ENCODE assay signal across 23 cellular contexts in genomic region chr10:58827381-58827780, GRCh38.
"Had no signal": no experiment of that assay in that cellular context is flagged by ENCODE, and none has a peak within 500 bp of the region (broad histone marks: within the 10 kb centered on the region; RNA-seq: fewer than 3 reads in every experiment).

No MANE protein-coding gene starts in this region.

- H3K4me1 ChIP-seq: esophagus muscularis mucosa, left lung, parathyroid adenoma, tibial nerve, upper lobe of right lung, uterus had no signal

- ATAC-seq: left cardiac atrium; left lung; naive thymus-derived CD8-positive, alpha-beta T cell; right lobe of liver; stimulated activated naive B cell treated with anti-CD40 and anti-IgM and Interleukin-4, amounts not matched to agents 10 μg/mL and 1 μg/mL and 100 μg/mL, for 72 hours; upper lobe of right lung had no signal

- H3K4me3 Mint-ChIP-seq: naive thymus-derived CD8-positive, alpha-beta T cell; neural crest cell; stimulated activated naive B cell treated with anti-CD40 and anti-IgM and Interleukin-4, amounts not matched to agents 10 μg/mL and 1 μg/mL and 100 μg/mL, for 72 hours; stimulated activated naive CD8-positive, alpha-beta T cell treated with anti-CD3 and anti-CD28 coated beads, Interleukin-15, Interleukin-2, amounts not matched to agents 100 ng/mL and 50 ng/mL, for 24 hours had no signal

- DNase-seq: dermis blood vessel endothelial cell; effector memory CD4-positive, alpha-beta T cell; hippocampal formation; left cardiac atrium; left lung; mesenchymal stem cell; naive thymus-derived CD8-positive, alpha-beta T cell; right lobe of liver; small intestine; stimulated activated CD4-positive, alpha-beta T cell treated with anti-CD3 and anti-CD28 coated beads, Interleukin-15, amount 100 ng/mL, for 24 hours; stimulated activated CD4-positive, alpha-beta T cell treated with anti-CD3 and anti-CD28 coated beads, Interleukin-2, amount 100 ng/mL, for 48 hours; stimulated activated naive B cell treated with anti-CD40 and anti-IgM and Interleukin-4, amounts not matched to agents 10 μg/mL and 1 μg/mL and 100 μg/mL, for 72 hours; upper lobe of right lung; uterus had no signal

- H3K36me3 Mint-ChIP-seq: naive thymus-derived CD8-positive, alpha-beta T cell; stimulated activated naive B cell treated with anti-CD40 and anti-IgM and Interleukin-4, amounts not matched to agents 10 μg/mL and 1 μg/mL and 100 μg/mL, for 72 hours had no signal

- H3K9me3 Mint-ChIP-seq: neural crest cell; stimulated activated naive B cell treated with anti-CD40 and anti-IgM and Interleukin-4, amounts not matched to agents 10 μg/mL and 1 μg/mL and 100 μg/mL, for 72 hours; stimulated activated naive CD8-positive, alpha-beta T cell treated with anti-CD3 and anti-CD28 coated beads, Interleukin-15, Interleukin-2, amounts not matched to agents 100 ng/mL and 50 ng/mL, for 24 hours had no signal

- H3K9me3 ChIP-seq: esophagus muscularis mucosa, left lung, neutrophil, right lobe of liver, thoracic aorta, tibial nerve, upper lobe of right lung, uterus had no signal

- H3K4me3 ChIP-seq: coronary artery, esophagus muscularis mucosa, left lung, right lobe of liver, thoracic aorta, tibial nerve, upper lobe of right lung, uterus had no signal

- H3K27me3 Mint-ChIP-seq: naive thymus-derived CD8-positive, alpha-beta T cell; progenitor cell of endocrine pancreas; stimulated activated naive B cell treated with anti-CD40 and anti-IgM and Interleukin-4, amounts not matched to agents 10 μg/mL and 1 μg/mL and 100 μg/mL, for 72 hours; stimulated activated naive CD8-positive, alpha-beta T cell treated with anti-CD3 and anti-CD28 coated beads, Interleukin-15, Interleukin-2, amounts not matched to agents 100 ng/mL and 50 ng/mL, for 24 hours had no signal

- H3K4me1 Mint-ChIP-seq: naive thymus-derived CD8-positive, alpha-beta T cell; stimulated activated naive B cell treated with anti-CD40 and anti-IgM and Interleukin-4, amounts not matched to agents 10 μg/mL and 1 μg/mL and 100 μg/mL, for 72 hours had no signal

- H3K27me3 ChIP-seq: esophagus muscularis mucosa, left lung, neutrophil, right lobe of liver, tibial nerve, upper lobe of right lung, uterus had no signal

- H3K27ac Mint-ChIP-seq: naive thymus-derived CD8-positive, alpha-beta T cell; progenitor cell of endocrine pancreas; stimulated activated naive B cell treated with anti-CD40 and anti-IgM and Interleukin-4, amounts not matched to agents 10 μg/mL and 1 μg/mL and 100 μg/mL, for 72 hours; stimulated activated naive CD8-positive, alpha-beta T cell treated with anti-CD3 and anti-CD28 coated beads, Interleukin-15, Interleukin-2, amounts not matched to agents 100 ng/mL and 50 ng/mL, for 24 hours had no signal

- H3K36me3 ChIP-seq: left lung, neutrophil, right lobe of liver, thoracic aorta, tibial nerve, upper lobe of right lung, uterus had no signal
